ENCODE assay signal across 18 cellular contexts in genomic region chr5:80129146-80129545, GRCh38.
DNase-seq lines count a peak whose midpoint lies in the region; ATAC-seq, FAIRE-seq and TF ChIP-seq lines count a peak whose summit lies in the region.
"Had no signal": no experiment of that assay in that cellular context is flagged by ENCODE, and none has a peak within 500 bp of the region (broad histone marks: within the 10 kb centered on the region; RNA-seq: fewer than 3 reads in every experiment).

No MANE protein-coding gene starts in this region.

- H3K9me3 ChIP-seq in CD4-positive, alpha-beta memory T cell (ENCODE audit: control insufficient read depth in 1 of 2, low read length in 2 of 2), result no peaks in the 10 kb centered on the region
- no peaks in the 10 kb centered on the region for H3K9me3 ChIP-seq in small intestine (ENCODE audit: control insufficient read depth, low read depth)
- H3K9me3 ChIP-seq: SJSA1 had no signal

- H3K27ac ChIP-seq in C4-2B (peak overlapping the region; percentile 76), small intestine (ENCODE audit: low read depth in 1 of 2, low read length in 1 of 2) (no peak overlapping the region)
- no peak overlapping the region for H3K27ac ChIP-seq in CD4-positive, alpha-beta memory T cell (ENCODE audit: low read depth, low read length)
- H3K27ac ChIP-seq: SJSA1 had no signal

- H3K27ac Mint-ChIP-seq in CD4-positive, alpha-beta memory T cell, result peak overlapping the region in 5 of 7 donors; percentile 8 to 73 (median 37)
- H3K27ac Mint-ChIP-seq in WTC11 (peak overlapping the region; percentile 96; the same call in 1 of the 2 replicates), nephron (peak overlapping the region; percentile 87 to 94 (median 90))

- TF ChIP-seq CTCF in C4-2B (conservative IDR thresholded peaks at IDR 0.05) (no peak), WTC11 (IDR thresholded peaks at IDR 0.05) (no peak), nephron (IDR thresholded peaks at IDR 0.05; ENCODE audit: unreplicated experiment in 3 of 3) (no peak)

- 93 to 98% (median 94%) methylated on average over 5 of the region's 5 CpGs for WGBS in small intestine, 3 donors

- H3K4me1 Mint-ChIP-seq in CD4-positive, alpha-beta memory T cell, result peaks cover 63 to 78% (median 68%) of the 10 kb centered on the region in 4 donors
- H3K4me1 Mint-ChIP-seq in WTC11 (peaks cover 41% of the 10 kb centered on the region), nephron (peaks cover 28% of the 10 kb centered on the region)

- DNase-seq in CD4-positive, alpha-beta memory T cell, result no peak
- DNase-seq in WTC11 (ENCODE audit: low spot score) (no peak), small intestine (no peak), RCC 7860 (ENCODE audit: low spot score) (no peak), NCI-H510A treated with DMSO at 0.1 percent for 48 hours (lab: John Stamatoyannopoulos, UW) (no peak)
- DNase-seq: DMS79; H7; KBM-7; MV-4-11; NCI-H1105 treated with DMSO at 0.1 percent for 48 hours; NCI-H2029 treated with DMSO at 0.1 percent for 48 hours; NCI-H226; NCI-H524; NCI-H774; NK-92 treated with Interleukin-12 subunit alpha and Interleukin-12 subunit beta, amount 100 ng/mL, for 24 hours had no signal

- H3K4me3 Mint-ChIP-seq in CD4-positive, alpha-beta memory T cell, result no peak overlapping the region
- no peak overlapping the region for H3K4me3 Mint-ChIP-seq in WTC11
- no peak overlapping the region for H3K4me3 Mint-ChIP-seq in nephron

- no peaks in the 10 kb centered on the region for H3K36me3 ChIP-seq in CD4-positive, alpha-beta memory T cell (ENCODE audit: insufficient read depth, low read length)
- no peaks in the 10 kb centered on the region for H3K36me3 ChIP-seq in small intestine (ENCODE audit: control insufficient read depth in 2 of 2, insufficient read depth in 2 of 2, low read length in 2 of 2)
- H3K36me3 ChIP-seq: SJSA1 had no signal

- CTCF ChIA-PET in CD4-positive, alpha-beta memory T cell (lab: Charles Lee; ENCODE audit: partially characterized antibody), result interaction anchor here (0.5 to 1.6 kb wide), 2 partner anchors 11 to 178 kb away, joined by 3 to 5 read pairs; no protein-coding TSS in a partner anchor
- CTCF ChIA-PET in WTC11 (lab: Charles Lee), result interaction anchor here (0.6 to 2.1 kb wide), 2 partner anchors 11 to 37 kb away, joined by 4 to 5 read pairs; no protein-coding TSS in a partner anchor

- FAIRE-seq in small intestine (lab: Jason Lieb, UNC) (no peak), RCC 7860 (lab: Jason Lieb, UNC) (no peak)

- H3K4me1 ChIP-seq in CD4-positive, alpha-beta memory T cell (ENCODE audit: insufficient read depth, low read length), result peaks cover 58% of the 10 kb centered on the region
- H3K4me1 ChIP-seq in small intestine (ENCODE audit: control insufficient read depth in 2 of 2, insufficient read depth in 1 of 2, low read depth in 1 of 2, low read length in 1 of 2), result peaks cover 0 to 3% of the 10 kb centered on the region in 2 donors

- no peaks in the 10 kb centered on the region for H3K27me3 Mint-ChIP-seq in CD4-positive, alpha-beta memory T cell
- no peaks in the 10 kb centered on the region; the same call in 1 of the 2 replicates for H3K27me3 Mint-ChIP-seq in WTC11 (ENCODE audit: low read depth)
- H3K27me3 Mint-ChIP-seq in nephron (ENCODE audit: low read depth), result peaks cover 3% of the 10 kb centered on the region

- peaks cover 17 to 43% of the 10 kb centered on the region in 2 donors for H3K36me3 Mint-ChIP-seq in CD4-positive, alpha-beta memory T cell
- peaks cover 34% of the 10 kb centered on the region for H3K36me3 Mint-ChIP-seq in WTC11
- H3K36me3 Mint-ChIP-seq in nephron (ENCODE audit: low read depth), result peaks cover 20% of the 10 kb centered on the region

- no peak overlapping the region for H3K4me3 ChIP-seq in CD4-positive, alpha-beta memory T cell (ENCODE audit: low read length in 2 of 2)
- no peak overlapping the region for H3K4me3 ChIP-seq in small intestine (ENCODE audit: low read depth in 1 of 2, low read length in 2 of 2)
- H3K4me3 ChIP-seq: SJSA1 had no signal

- no peaks in the 10 kb centered on the region for H3K27me3 ChIP-seq in CD4-positive, alpha-beta memory T cell (ENCODE audit: insufficient read depth, low read length)
- no peaks in the 10 kb centered on the region for H3K27me3 ChIP-seq in small intestine (ENCODE audit: control insufficient read depth in 2 of 2, insufficient read depth in 2 of 2, low read length in 2 of 2)
- H3K27me3 ChIP-seq: SJSA1 had no signal

- H3K9me3 Mint-ChIP-seq in CD4-positive, alpha-beta memory T cell, result peaks cover 0 to 16% (median 2%) of the 10 kb centered on the region in 8 donors
- peaks cover 42% of the 10 kb centered on the region for H3K9me3 Mint-ChIP-seq in WTC11
- peaks cover 17% of the 10 kb centered on the region for H3K9me3 Mint-ChIP-seq in nephron

- no peak for ATAC-seq in WTC11

- intact Hi-C loops in CD4-positive, alpha-beta memory T cell (cut with micrococcal nuclease), result no loop called here

- POLR2A ChIA-PET in CD4-positive, alpha-beta memory T cell (lab: Charles Lee; ENCODE audit: partially characterized antibody), result interaction anchor here (0.9 to 1.8 kb wide), 4 partner anchors 12 to 132 kb away, joined by 3 to 8 read pairs (median 5); partner anchors contain the start of gene SERINC5
- POLR2A ChIA-PET in WTC11 (lab: Charles Lee), result no interaction called here

TF ChIP-seq in WTC11, 78 proteins besides CTCF, POLR2A, EP300 and RAD21:
- TF ChIP-seq MXD4 (CRISPR knock-in tag; IDR thresholded peaks at IDR 0.05; ENCODE audit: borderline replicate concordance) (no peak), E2F5 (CRISPR knock-in tag; IDR thresholded peaks at IDR 0.05) (no peak), ESRRA (CRISPR knock-in tag; IDR thresholded peaks at IDR 0.05; ENCODE audit: borderline replicate concordance) (no peak), USF2 (CRISPR knock-in tag; IDR thresholded peaks at IDR 0.05) (no peak), ZMAT4 (CRISPR knock-in tag; IDR thresholded peaks at IDR 0.05) (no peak), CDX4 (CRISPR knock-in tag; IDR thresholded peaks at IDR 0.05; ENCODE audit: borderline replicate concordance) (no peak), ZNF121 (CRISPR knock-in tag; IDR thresholded peaks at IDR 0.05) (no peak), ELF4 (CRISPR knock-in tag; IDR thresholded peaks at IDR 0.05; ENCODE audit: low read depth) (no peak), PRRX2 (CRISPR knock-in tag; IDR thresholded peaks at IDR 0.05) (no peak), CREB1 (CRISPR knock-in tag; IDR thresholded peaks at IDR 0.05) (no peak), ZNF425 (CRISPR knock-in tag; conservative IDR thresholded peaks at IDR 0.05) (no peak)

Comparison
In these comparisons a context has a peak if more than half of its experiments do, and no peak if none do; other contexts are left out.
1. H3K27ac Mint-ChIP-seq: peak in every context shown above with its lines; median percentile 96 in WTC11; 90 in nephron; 37 in CD4-positive, alpha-beta memory T cell.